Comparison of ENCODE assay signal across 8 cellular contexts in the genomic region with DNA sequence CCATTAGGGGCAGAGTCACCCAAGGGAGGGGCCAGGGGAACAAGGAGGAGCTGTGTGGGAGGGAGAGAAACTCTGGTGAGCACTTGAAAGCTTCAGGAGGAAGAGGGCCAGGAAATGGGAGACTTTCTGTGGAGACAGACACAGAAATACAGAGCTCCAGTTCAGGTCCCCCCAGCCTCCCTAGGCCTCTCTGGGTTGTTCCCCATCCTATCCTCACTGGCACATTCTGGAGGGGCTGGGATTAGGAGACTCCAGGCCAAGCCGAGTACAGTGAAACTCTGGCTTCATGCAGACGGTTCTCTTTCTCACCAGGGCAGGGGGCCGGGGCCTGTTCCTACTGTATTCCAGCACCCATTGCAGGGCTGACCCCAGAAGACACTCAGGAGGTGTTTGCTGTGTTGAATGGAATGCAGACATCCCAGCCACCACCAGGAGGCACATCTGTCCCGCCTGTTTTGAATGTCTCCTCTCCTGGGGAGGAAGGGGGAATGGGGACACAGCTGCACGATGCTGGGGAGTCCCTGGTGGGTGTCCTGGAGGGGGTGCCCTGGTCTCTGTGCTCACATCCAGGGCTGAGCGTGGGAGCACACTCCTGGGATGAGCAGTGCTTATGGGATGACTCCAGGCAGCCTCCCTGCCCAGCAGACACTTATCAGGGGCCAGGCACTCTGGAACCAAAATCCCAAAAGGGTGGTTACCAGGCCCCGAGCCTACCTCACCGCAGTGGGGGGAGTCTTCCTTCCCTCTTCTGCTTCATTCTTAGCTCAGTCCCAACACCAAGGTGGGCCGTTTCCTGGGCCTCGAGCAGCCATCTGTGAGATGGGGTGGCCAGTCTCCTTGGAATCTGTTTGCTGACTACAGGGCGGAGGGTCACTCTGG. TPM values are rescaled to one million over a fixed set of nuclear protein-coding genes. Genes with fewer than 3 reads are reported as not detected.
A peak's percentile ranks its signal among the peaks of the same experiment; 100 is the strongest.
DNase-seq lines count a peak whose midpoint lies in the region; ATAC-seq and TF ChIP-seq lines count a peak whose summit lies in the region.

No MANE protein-coding gene starts in this region.

- no peaks in the 10 kb centered on the region for H3K9me3 Mint-ChIP-seq in T-helper 2 cell treated with Interferon-gamma antibody and Interleukin-4, amounts not matched to agents 5 μg/mL and 100 μg/mL, for 36 hours

- no peaks in the 10 kb centered on the region for H3K36me3 ChIP-seq in adipocyte (ENCODE audit: control insufficient read depth, insufficient read depth, low read length, severe bottlenecking)

- ATAC-seq in GM21423 (IDR thresholded peaks at IDR 0.05; ENCODE audit: unreplicated experiment), result no peak

- H3K9ac ChIP-seq in adipocyte (ENCODE audit: low read length), result no peak overlapping the region

- H3K27me3 Mint-ChIP-seq in T-helper 2 cell treated with Interferon-gamma antibody and Interleukin-4, amounts not matched to agents 5 μg/mL and 100 μg/mL, for 36 hours (ENCODE audit: low read depth), result peaks cover 3% of the 10 kb centered on the region

- CTCF ChIA-PET in AG04449 (lab: Yijun Ruan, JAX), result interaction anchor here (0.7 to 7.1 kb wide), 30 partner anchors 9 to 494 kb away, joined by 3 to 66 read pairs (median 4); partner anchors contain the start of genes KRT71 and KRT75

- WGBS in lower leg skin, 2 donors, result 60 to 68% methylated on average over 10 to 11 of the region's 11 CpGs

- peak; percentile 73 for TF ChIP-seq CTCF in AG04449 (IDR thresholded peaks at IDR 0.05; ENCODE audit: insufficient read depth, low read length, missing control alignments)
- TF ChIP-seq CTCF in lower leg skin (IDR thresholded peaks at IDR 0.05), result no peak

- H3K4me3 ChIP-seq in AG04449 (ENCODE audit: low read depth, low read length) (no peak overlapping the region), adipocyte (ENCODE audit: low read length) (no peak overlapping the region), lower leg skin (ENCODE audit: low read depth, poor library complexity, severe bottlenecking) (no peak overlapping the region)

- POLR2A ChIA-PET in AG04449 (lab: Yijun Ruan, JAX), result no interaction called here

- DNase-seq in AG04449 (ENCODE audit: low read depth, low spot score) (no peak), H4 (ENCODE audit: low spot score) (peak; percentile 40), adipocyte (ENCODE audit: low read depth) (peak; percentile 32), iPS DF 4.7 (ENCODE audit: extremely low read depth, low spot score) (peak; percentile 49), COLO829 (ENCODE audit: low spot score) (no peak), lower leg skin (ENCODE audit: low spot score in 2 of 2) (no peak)
- DNase-seq in T-helper 2 cell treated with Interferon-gamma antibody and Interleukin-4, amounts not matched to agents 5 μg/mL and 100 μg/mL, for 36 hours (ENCODE audit: low spot score), result no peak

- no peaks in the 10 kb centered on the region for H3K9me3 ChIP-seq in adipocyte (ENCODE audit: control insufficient read depth, low read length)

- H3K27ac Mint-ChIP-seq in T-helper 2 cell treated with Interferon-gamma antibody and Interleukin-4, amounts not matched to agents 5 μg/mL and 100 μg/mL, for 36 hours, result no peak overlapping the region

- TF ChIP-seq POLR2A in lower leg skin (IDR thresholded peaks at IDR 0.05), result no peak

- peaks cover 29% of the 10 kb centered on the region for H3K4me1 ChIP-seq in adipocyte (ENCODE audit: control insufficient read depth, insufficient read depth, low read length)

- intact Hi-C loops in lower leg skin (cut with DNase I; ENCODE audit: low total_unique reads), result no loop called here

- H3K4me1 Mint-ChIP-seq in T-helper 2 cell treated with Interferon-gamma antibody and Interleukin-4, amounts not matched to agents 5 μg/mL and 100 μg/mL, for 36 hours (ENCODE audit: low read depth), result no peaks in the 10 kb centered on the region

- H3K27me3 ChIP-seq in adipocyte (replicated peaks; ENCODE audit: control insufficient read depth, insufficient read depth, low read length), result peaks cover 50% of the 10 kb centered on the region

- no peaks in the 10 kb centered on the region for H3K36me3 Mint-ChIP-seq in T-helper 2 cell treated with Interferon-gamma antibody and Interleukin-4, amounts not matched to agents 5 μg/mL and 100 μg/mL, for 36 hours (ENCODE audit: low read depth)

- H3K4me3 Mint-ChIP-seq in T-helper 2 cell treated with Interferon-gamma antibody and Interleukin-4, amounts not matched to agents 5 μg/mL and 100 μg/mL, for 36 hours, result no peak overlapping the region

RNA-seq across cellular contexts. Expression of gene KRT84, which starts 5.5 kb away (rescaled TPM):
- not detected in 2 replicates for total RNA-seq in H4 (2014; rRNA removed; shearing (Covaris generic))
- under 1 TPM in 2 of 4 donors, not detected in 2; 0.46 to 0.75 TPM for total RNA-seq in lower leg skin

RNA-seq across cellular contexts. Expression of gene KRT82, which starts 15.2 kb away (rescaled TPM):
- not detected in 2 replicates for total RNA-seq in H4 (2014; rRNA removed; shearing (Covaris generic))
- total RNA-seq in lower leg skin, result 10 to 100 TPM in 1 of 4 donors, under 1 TPM in 1, not detected in 2; 0.46 to 10.3 TPM

RNA-seq across cellular contexts. Expression of gene KRT85, which starts 23.7 kb away (rescaled TPM):
- total RNA-seq in H4 (2014; rRNA removed; shearing (Covaris generic)), result not detected in 2 replicates
- total RNA-seq in lower leg skin, result 100 to 1,000 TPM in 1 of 4 donors, 1 to 10 TPM in 1, under 1 TPM in 1, not detected in 1; 0.15 to 101 (median 8.3) TPM

RNA-seq across cellular contexts. Expression of gene KRT75, which starts 43.2 kb away (rescaled TPM):
- total RNA-seq in H4 (2014; rRNA removed; shearing (Covaris generic)), result 0.12 TPM in 1 of 2 replicates, not detected in the other
- 10 to 100 TPM in 1 of 4 donors, 1 to 10 TPM in 3; 1.6 to 31.9 (median 4.9) TPM for total RNA-seq in lower leg skin

Comparison
In these comparisons a context has a peak if more than half of its experiments do, and no peak if none do; other contexts are left out.
1. DNase-seq: peak in H4 (single experiment), adipocyte (single experiment) and iPS DF 4.7 (single experiment); none in AG04449 (single experiment), T-helper 2 cell treated with Interferon-gamma antibody and Interleukin-4, amounts not matched to agents 5 μg/mL and 100 μg/mL, for 36 hours (single experiment), COLO829 (single experiment) and lower leg skin (0 of 2).